Comparison of ENCODE assay signal across 10 cellular contexts in the genomic region with DNA sequence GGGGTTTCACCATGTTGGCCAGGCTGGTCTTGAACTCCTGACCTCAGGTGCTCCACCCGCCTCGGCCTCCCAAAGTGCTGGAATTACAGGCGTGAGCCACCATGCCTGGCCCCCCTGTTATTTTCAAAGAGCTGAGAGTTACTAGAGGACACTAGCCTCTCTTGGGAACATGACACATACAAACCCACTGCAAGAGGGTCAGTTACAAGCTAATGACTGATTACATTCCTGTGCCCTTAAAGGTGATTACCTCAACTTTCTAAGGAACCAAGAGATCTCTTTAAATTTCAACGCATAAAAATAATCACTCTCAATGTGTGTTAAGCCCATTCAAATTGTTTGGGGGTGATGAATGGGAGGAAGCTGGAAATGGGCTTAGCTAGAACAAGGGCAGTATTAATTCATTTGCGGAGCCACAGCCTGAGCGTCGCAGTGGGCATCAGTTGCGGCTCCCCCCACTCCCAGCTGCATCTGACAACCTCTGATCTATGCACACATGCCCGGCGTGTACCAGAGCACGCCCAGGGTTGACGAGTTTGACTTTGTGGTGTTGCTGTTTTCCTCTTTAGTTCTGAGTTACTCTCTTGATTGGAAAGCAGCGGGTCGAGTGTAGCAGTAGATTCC.
DNase-seq lines count a peak whose midpoint lies in the region; ATAC-seq and TF ChIP-seq lines count a peak whose summit lies in the region.
"Had no signal": no experiment of that assay in that cellular context is flagged by ENCODE, and none has a peak within 500 bp of the region (broad histone marks: within the 10 kb centered on the region; RNA-seq: fewer than 3 reads in every experiment).

No MANE protein-coding gene starts in this region.

- no peak overlapping the region for H3K27ac ChIP-seq in iPS-20b (ENCODE audit: low read length)
- H3K27ac ChIP-seq in spleen, result peak overlapping the region in 6 of 8 donors; percentile 22 to 65 (median 55)
- H3K27ac ChIP-seq in effector memory CD4-positive, alpha-beta T cell (ENCODE audit: insufficient read depth, low read length, poor library complexity, severe bottlenecking), result no peak overlapping the region

- H3K36me3 ChIP-seq in iPS-20b (ENCODE audit: insufficient read depth, low read depth, low read length) (no peaks in the 10 kb centered on the region), spleen (no peaks in the 10 kb centered on the region), mucosa of descending colon (ENCODE audit: low read depth) (no peaks in the 10 kb centered on the region)
- no peaks in the 10 kb centered on the region for H3K36me3 ChIP-seq in effector memory CD4-positive, alpha-beta T cell (ENCODE audit: control insufficient read depth, insufficient read depth, low read length)

- H3K4me1 ChIP-seq in iPS-20b (ENCODE audit: insufficient read depth, low read length) (peaks cover 19% of the 10 kb centered on the region), spleen (peaks cover 0 to 12% (median 0%) of the 10 kb centered on the region in 6 donors), mucosa of descending colon (ENCODE audit: low read depth) (no peaks in the 10 kb centered on the region)
- no peaks in the 10 kb centered on the region for H3K4me1 ChIP-seq in effector memory CD4-positive, alpha-beta T cell (ENCODE audit: control insufficient read depth, insufficient read depth, low read length, poor library complexity, severe bottlenecking)

- in situ Hi-C loops in astrocyte of the spinal cord (cut with HindIII; ENCODE audit: low sequenced_read_pairs), result no loop called here

- H3K9me3 ChIP-seq in iPS-20b (ENCODE audit: insufficient read depth, low read depth, low read length) (no peaks in the 10 kb centered on the region), spleen (no peaks in the 10 kb centered on the region), mucosa of descending colon (no peaks in the 10 kb centered on the region)
- no peaks in the 10 kb centered on the region for H3K9me3 ChIP-seq in effector memory CD4-positive, alpha-beta T cell (ENCODE audit: control insufficient read depth, low read length)

- TF ChIP-seq CTCF in astrocyte of the spinal cord (IDR thresholded peaks at IDR 0.05; ENCODE audit: low read depth, low read length), result no peak
- TF ChIP-seq CTCF in spleen (IDR thresholded peaks at IDR 0.05 in 8 of 11, conservative IDR thresholded peaks at IDR 0.05 in 3 of 11), result no peak
- no peak for TF ChIP-seq CTCF in mucosa of descending colon (IDR thresholded peaks at IDR 0.05)

- WGBS in spleen, 5 donors, result 54 to 70% (median 60%) methylated on average over 14 of the region's 14 CpGs

- no peaks in the 10 kb centered on the region for H3K27me3 ChIP-seq in iPS-20b (ENCODE audit: insufficient read depth, low read length)
- H3K27me3 ChIP-seq in spleen (replicated peaks in 1 of 7), result no peaks in the 10 kb centered on the region
- H3K27me3 ChIP-seq in effector memory CD4-positive, alpha-beta T cell (replicated peaks; ENCODE audit: control insufficient read depth, insufficient read depth, low read length, poor library complexity, severe bottlenecking), result no peaks in the 10 kb centered on the region

- intact Hi-C loops in spleen (cut with DNase I; ENCODE audit: low total_unique reads), result no loop called here
- intact Hi-C loops in left colon (cut with DNase I, micrococcal nuclease), result no loop called here
- intact Hi-C loops in mucosa of descending colon (cut with DNase I, micrococcal nuclease), result no loop called here

- no peak for TF ChIP-seq POLR2A in spleen (IDR thresholded peaks at IDR 0.05)

- DNase-seq in HCEC 1CT (peak; percentile 24), astrocyte of the spinal cord (ENCODE audit: low read depth, low spot score) (no peak), spleen (peak; percentile 57), left colon (no peak), mucosa of descending colon (no peak), NCI-H345 (lab: John Stamatoyannopoulos, UW) (no peak)
- no peak for DNase-seq in effector memory CD4-positive, alpha-beta T cell
- DNase-seq: activated CD4-positive, alpha-beta T cell treated with anti-CD3 and anti-CD28 coated beads for 48 hours; central memory CD4-positive, alpha-beta T cell had no signal

- ATAC-seq in left colon, result no peak
- ATAC-seq in mucosa of descending colon, result no peak

- H3K4me3 ChIP-seq in astrocyte of the spinal cord (ENCODE audit: low read depth, low read length), result peak overlapping the region; percentile 6
- H3K4me3 ChIP-seq in iPS-20b (ENCODE audit: low read length), result no peak overlapping the region
- no peak overlapping the region for H3K4me3 ChIP-seq in spleen
- no peak overlapping the region for H3K4me3 ChIP-seq in effector memory CD4-positive, alpha-beta T cell (ENCODE audit: insufficient read depth, low read depth, low read length, poor library complexity, severe bottlenecking)
- no peak overlapping the region for H3K4me3 ChIP-seq in mucosa of descending colon

- H3K9ac ChIP-seq in iPS-20b (ENCODE audit: low read depth, low read length), result peak overlapping the region; percentile 32; the same call in 1 of the 2 replicates

Comparison
In these comparisons a context has a peak if more than half of its experiments do, and no peak if none do; other contexts are left out.
1. DNase-seq: peak in HCEC 1CT (single experiment) and spleen (single experiment); none in astrocyte of the spinal cord (single experiment), effector memory CD4-positive, alpha-beta T cell (0 of 3), left colon (0 of 2), mucosa of descending colon (0 of 3) and NCI-H345 (single experiment).
2. H3K27ac ChIP-seq: peak in spleen (6 of 8); none in iPS-20b (single experiment) and effector memory CD4-positive, alpha-beta T cell (single experiment).